ENCODE assay signal across 1 cellular context in genomic region chr9:133144142-133144886, GRCh38.
TF ChIP-seq lines count a peak whose summit lies in the region.

No MANE protein-coding gene starts in this region.

TF ChIP-seq in K562, 482 proteins besides CTCF, POLR2A, EP300 and RAD21 (continued from another document and continues in another):
- TF ChIP-seq BRF2 (IDR thresholded peaks at IDR 0.05; ENCODE audit: borderline replicate concordance, insufficient read depth, insufficient read length), result no peak
- peak; percentile 68 for TF ChIP-seq BHLHE40 (IDR thresholded peaks at IDR 0.05; ENCODE audit: low read length)
- TF ChIP-seq YY1 (IDR thresholded peaks at IDR 0.05; ENCODE audit: borderline replicate concordance in 1 of 3, control insufficient read depth in 1 of 3, extremely low read depth in 1 of 3, insufficient read depth in 3 of 3, insufficient read length in 1 of 3, insufficient replicate concordance in 2 of 3, low read depth in 1 of 3, low read length in 2 of 3), result no peak
- peak; percentile 37 for TF ChIP-seq MEIS2 (IDR thresholded peaks at IDR 0.05; ENCODE audit: partially characterized antibody)
- TF ChIP-seq RNF2 (IDR thresholded peaks at IDR 0.05), result no peak; the same call in 1 of the 2 replicates
- no peak for TF ChIP-seq NCOA4 (IDR thresholded peaks at IDR 0.05; ENCODE audit: partially characterized antibody)
- no peak for TF ChIP-seq ZNF184 (CRISPR knock-in tag; IDR thresholded peaks at IDR 0.05)
- 0 out of 2 replicates have a peak, but pooled peaks have one; percentile 51 for TF ChIP-seq SREBF1 (IDR thresholded peaks at IDR 0.05; ENCODE audit: borderline replicate concordance, low read depth, low read length)
- TF ChIP-seq NFXL1 (CRISPR knock-in tag; IDR thresholded peaks at IDR 0.05), result no peak
- TF ChIP-seq, protein P1, sequence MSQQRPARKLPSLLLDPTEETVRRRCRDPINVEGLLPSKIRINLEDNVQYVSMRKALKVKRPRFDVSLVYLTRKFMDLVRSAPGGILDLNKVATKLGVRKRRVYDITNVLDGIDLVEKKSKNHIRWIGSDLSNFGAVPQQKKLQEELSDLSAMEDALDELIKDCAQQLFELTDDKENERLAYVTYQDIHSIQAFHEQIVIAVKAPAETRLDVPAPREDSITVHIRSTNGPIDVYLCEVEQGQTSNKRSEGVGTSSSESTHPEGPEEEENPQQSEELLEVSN (IDR thresholded peaks at IDR 0.05; ENCODE audit: borderline replicate concordance in 1 of 2, extremely low read depth in 1 of 2, insufficient read depth in 1 of 2, insufficient read length in 1 of 2, low read depth in 1 of 2, low read length in 1 of 2, poor library complexity in 1 of 2, severe bottlenecking in 1 of 2), result peak in 1 of 2 experiments; percentile 77
- TF ChIP-seq ZNF347 (CRISPR knock-in tag; IDR thresholded peaks at IDR 0.05; ENCODE audit: low read depth), result no peak
- TF ChIP-seq, protein P2, sequence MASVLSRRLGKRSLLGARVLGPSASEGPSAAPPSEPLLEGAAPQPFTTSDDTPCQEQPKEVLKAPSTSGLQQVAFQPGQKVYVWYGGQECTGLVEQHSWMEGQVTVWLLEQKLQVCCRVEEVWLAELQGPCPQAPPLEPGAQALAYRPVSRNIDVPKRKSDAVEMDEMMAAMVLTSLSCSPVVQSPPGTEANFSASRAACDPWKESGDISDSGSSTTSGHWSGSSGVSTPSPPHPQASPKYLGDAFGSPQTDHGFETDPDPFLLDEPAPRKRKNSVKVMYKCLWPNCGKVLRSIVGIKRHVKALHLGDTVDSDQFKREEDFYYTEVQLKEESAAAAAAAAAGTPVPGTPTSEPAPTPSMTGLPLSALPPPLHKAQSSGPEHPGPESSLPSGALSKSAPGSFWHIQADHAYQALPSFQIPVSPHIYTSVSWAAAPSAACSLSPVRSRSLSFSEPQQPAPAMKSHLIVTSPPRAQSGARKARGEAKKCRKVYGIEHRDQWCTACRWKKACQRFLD (CRISPR knock-in tag; IDR thresholded peaks at IDR 0.05), result 0 out of 2 replicates have a peak, but pooled peaks have one; percentile 34
- TF ChIP-seq BCLAF1 (IDR thresholded peaks at IDR 0.05; ENCODE audit: borderline replicate concordance in 1 of 2, control insufficient read depth in 1 of 2, low read depth in 2 of 2, low read length in 1 of 2), result no peak
- TF ChIP-seq GTF2E2 (tag; IDR thresholded peaks at IDR 0.05), result no peak
- peak; percentile 22; the same call in 1 of the 2 replicates for TF ChIP-seq CEBPG (CRISPR knock-in tag; IDR thresholded peaks at IDR 0.05)
- 0 out of 4 replicates have a peak, but pooled peaks of 1 of the 2 experiments have one; percentile 9 for TF ChIP-seq CEBPG (tag; conservative IDR thresholded peaks at IDR 0.05 in 1 of 2, IDR thresholded peaks at IDR 0.05 in 1 of 2)
- no peak for TF ChIP-seq PRPF4 (IDR thresholded peaks at IDR 0.05; ENCODE audit: insufficient read depth, low read depth, low read length, poor library complexity, severe bottlenecking)
- TF ChIP-seq TAF9B (IDR thresholded peaks at IDR 0.05; ENCODE audit: partially characterized antibody), result no peak
- peak; percentile 45 for TF ChIP-seq RBBP5 (IDR thresholded peaks at IDR 0.05; ENCODE audit: borderline replicate concordance, insufficient read depth, low read length, poor library complexity, severe bottlenecking)
- no peak for TF ChIP-seq ETS2 (tag; IDR thresholded peaks at IDR 0.05; ENCODE audit: borderline replicate concordance, poor library complexity, severe bottlenecking)
- TF ChIP-seq, protein P3, sequence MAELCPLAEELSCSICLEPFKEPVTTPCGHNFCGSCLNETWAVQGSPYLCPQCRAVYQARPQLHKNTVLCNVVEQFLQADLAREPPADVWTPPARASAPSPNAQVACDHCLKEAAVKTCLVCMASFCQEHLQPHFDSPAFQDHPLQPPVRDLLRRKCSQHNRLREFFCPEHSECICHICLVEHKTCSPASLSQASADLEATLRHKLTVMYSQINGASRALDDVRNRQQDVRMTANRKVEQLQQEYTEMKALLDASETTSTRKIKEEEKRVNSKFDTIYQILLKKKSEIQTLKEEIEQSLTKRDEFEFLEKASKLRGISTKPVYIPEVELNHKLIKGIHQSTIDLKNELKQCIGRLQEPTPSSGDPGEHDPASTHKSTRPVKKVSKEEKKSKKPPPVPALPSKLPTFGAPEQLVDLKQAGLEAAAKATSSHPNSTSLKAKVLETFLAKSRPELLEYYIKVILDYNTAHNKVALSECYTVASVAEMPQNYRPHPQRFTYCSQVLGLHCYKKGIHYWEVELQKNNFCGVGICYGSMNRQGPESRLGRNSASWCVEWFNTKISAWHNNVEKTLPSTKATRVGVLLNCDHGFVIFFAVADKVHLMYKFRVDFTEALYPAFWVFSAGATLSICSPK (IDR thresholded peaks at IDR 0.05; ENCODE audit: borderline replicate concordance), result no peak
- TF ChIP-seq HMG20A (CRISPR knock-in tag; conservative IDR thresholded peaks at IDR 0.05), result no peak
- TF ChIP-seq NEUROD1 (IDR thresholded peaks at IDR 0.05; ENCODE audit: borderline replicate concordance, low read depth, low read length, partially characterized antibody), result no peak
- no peak for TF ChIP-seq ZNF766 (CRISPR knock-in tag; conservative IDR thresholded peaks at IDR 0.05)
- no peak for TF ChIP-seq ZNF324 (CRISPR knock-in tag; IDR thresholded peaks at IDR 0.05)
- no peak for TF ChIP-seq HMGXB4 (CRISPR knock-in tag; IDR thresholded peaks at IDR 0.05)
- no peak for TF ChIP-seq ZNF655 (CRISPR knock-in tag; IDR thresholded peaks at IDR 0.05)
- TF ChIP-seq TSHZ1 (CRISPR knock-in tag; IDR thresholded peaks at IDR 0.05), result no peak
- no peak for TF ChIP-seq MTF1 (CRISPR knock-in tag; IDR thresholded peaks at IDR 0.05; ENCODE audit: borderline replicate concordance)
- no peak for TF ChIP-seq ZNF143 (CRISPR knock-in tag; IDR thresholded peaks at IDR 0.05)
- no peak for TF ChIP-seq ZNF77 (CRISPR knock-in tag; IDR thresholded peaks at IDR 0.05)
- TF ChIP-seq CEBPB (tag; IDR thresholded peaks at IDR 0.05), result no peak
- TF ChIP-seq ELF2 (CRISPR knock-in tag; IDR thresholded peaks at IDR 0.05), result peak; percentile 59
- TF ChIP-seq PHF8 (IDR thresholded peaks at IDR 0.05; ENCODE audit: borderline replicate concordance, low read length), result peak; percentile 19; the same call in 1 of the 2 replicates
- TF ChIP-seq, protein P4, sequence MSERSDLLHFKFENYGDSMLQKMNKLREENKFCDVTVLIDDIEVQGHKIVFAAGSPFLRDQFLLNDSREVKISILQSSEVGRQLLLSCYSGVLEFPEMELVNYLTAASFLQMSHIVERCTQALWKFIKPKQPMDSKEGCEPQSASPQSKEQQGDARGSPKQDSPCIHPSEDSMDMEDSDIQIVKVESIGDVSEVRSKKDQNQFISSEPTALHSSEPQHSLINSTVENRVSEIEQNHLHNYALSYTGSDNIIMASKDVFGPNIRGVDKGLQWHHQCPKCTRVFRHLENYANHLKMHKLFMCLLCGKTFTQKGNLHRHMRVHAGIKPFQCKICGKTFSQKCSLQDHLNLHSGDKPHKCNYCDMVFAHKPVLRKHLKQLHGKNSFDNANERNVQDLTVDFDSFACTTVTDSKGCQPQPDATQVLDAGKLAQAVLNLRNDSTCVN (CRISPR knock-in tag; IDR thresholded peaks at IDR 0.05), result peak; percentile 87
- peak; percentile 82 to 95 for TF ChIP-seq MAZ (CRISPR knock-in tag; conservative IDR thresholded peaks at IDR 0.05 in 1 of 2, IDR thresholded peaks at IDR 0.05 in 1 of 2)
- TF ChIP-seq TEAD2 (tag; IDR thresholded peaks at IDR 0.05), result no peak
- no peak for TF ChIP-seq CSDE1 (IDR thresholded peaks at IDR 0.05)
- TF ChIP-seq ZNF384 (IDR thresholded peaks at IDR 0.05; ENCODE audit: low read depth, low read length), result no peak
- 0 out of 2 replicates have a peak, but pooled peaks have one; percentile 37 for TF ChIP-seq ETS1 (conservative IDR thresholded peaks at IDR 0.05; ENCODE audit: control insufficient read depth, low read depth, low read length)
- no peak for TF ChIP-seq HNRNPL (IDR thresholded peaks at IDR 0.05; ENCODE audit: low read depth, low read length)
- no peak for TF ChIP-seq MCM2 (IDR thresholded peaks at IDR 0.05; ENCODE audit: low read depth)
- TF ChIP-seq ZNF740 (CRISPR knock-in tag; IDR thresholded peaks at IDR 0.05), result peak; percentile 78; the same call in 1 of the 2 replicates
- TF ChIP-seq ZNF740 (tag; IDR thresholded peaks at IDR 0.05), result no peak
